Comparison of ENCODE assay signal across 21 cellular contexts in genomic region chr9:136332482-136332983, GRCh38. TPM values are rescaled to one million over a fixed set of nuclear protein-coding genes. Genes with fewer than 3 reads are reported as not detected.
DNase-seq lines count a peak whose midpoint lies in the region; ATAC-seq, FAIRE-seq and TF ChIP-seq lines count a peak whose summit lies in the region.
"Had no signal": no experiment of that assay in that cellular context is flagged by ENCODE, and none has a peak within 500 bp of the region (broad histone marks: within the 10 kb centered on the region; RNA-seq: fewer than 3 reads in every experiment).

No MANE protein-coding gene starts in this region.

- H3K4me3 Mint-ChIP-seq in WTC11, result no peak overlapping the region
- H3K4me3 Mint-ChIP-seq in activated CD4-positive, alpha-beta memory T cell treated with anti-CD3 and anti-CD28 coated beads for 36 hours, result no peak overlapping the region
- H3K4me3 Mint-ChIP-seq: B cell; CD14-positive monocyte; CD8-positive, alpha-beta T cell; HFFc6 had no signal

- ATAC-seq in WTC11, result no peak
- ATAC-seq: CD8-positive, alpha-beta T cell had no signal

- H3K27ac Mint-ChIP-seq in WTC11, result no peak overlapping the region
- H3K27ac Mint-ChIP-seq in activated CD4-positive, alpha-beta memory T cell treated with anti-CD3 and anti-CD28 coated beads for 36 hours, result no peak overlapping the region
- H3K27ac Mint-ChIP-seq: B cell; CD14-positive monocyte; CD8-positive, alpha-beta T cell; HFFc6 had no signal

- no peaks in the 10 kb centered on the region for H3K9me3 ChIP-seq in BLaER1
- H3K9me3 ChIP-seq in HEK293 (ENCODE audit: control insufficient read depth, insufficient read depth, low read depth, low read length), result no peaks in the 10 kb centered on the region
- H3K9me3 ChIP-seq in kidney (ENCODE audit: control insufficient read depth in 1 of 2, low read length in 2 of 2), result no peaks in the 10 kb centered on the region
- H3K9me3 ChIP-seq: HAP-1 had no signal

- CTCF ChIA-PET in HEK293 (lab: Yijun Ruan, JAX) (no interaction called here), WTC11 (lab: Charles Lee) (interaction anchor here (0.7 to 1.4 kb wide), 2 partner anchors 31 to 664 kb away, joined by 3 to 4 read pairs; partner anchors contain the start of genes CLIC3 and DNLZ)
- CTCF ChIA-PET in activated CD4-positive, alpha-beta memory T cell treated with anti-CD3 and anti-CD28 coated beads for 36 hours (lab: Charles Lee), result interaction anchor here (0.6 kb wide), 1 partner anchor 763 kb away, joined by 3 read pairs; no protein-coding TSS in a partner anchor

- no peaks in the 10 kb centered on the region for H3K9me3 Mint-ChIP-seq in WTC11
- H3K9me3 Mint-ChIP-seq in activated CD4-positive, alpha-beta memory T cell treated with anti-CD3 and anti-CD28 coated beads for 36 hours, result no peaks in the 10 kb centered on the region
- H3K9me3 Mint-ChIP-seq: CD14-positive monocyte; CD8-positive, alpha-beta T cell; HFFc6 had no signal

- intact Hi-C loops in kidney (cut with DNase I), result no loop called here
- intact Hi-C loops in activated CD4-positive, alpha-beta memory T cell treated with anti-CD3 and anti-CD28 coated beads for 36 hours (cut with micrococcal nuclease), result no loop called here

- peaks cover 62% of the 10 kb centered on the region for H3K4me1 ChIP-seq in BLaER1
- peaks cover 8% of the 10 kb centered on the region for H3K4me1 ChIP-seq in HEK293 (ENCODE audit: control insufficient read depth, insufficient read depth, low read length)
- H3K4me1 ChIP-seq in kidney (ENCODE audit: control insufficient read depth in 1 of 2, insufficient read depth in 1 of 2, low read depth in 1 of 2, low read length in 2 of 2), result peaks cover 0 to 9% of the 10 kb centered on the region in 2 donors

- H3K27me3 ChIP-seq in BLaER1, result no peaks in the 10 kb centered on the region

- DNase-seq in WTC11 (ENCODE audit: low spot score), result no peak
- DNase-seq in kidney, result peak; percentile 60
- no peak for DNase-seq in Kasumi-1 (lab: John Stamatoyannopoulos, UW)
- DNase-seq in activated CD4-positive, alpha-beta memory T cell treated with anti-CD3 and anti-CD28 coated beads for 36 hours, result no peak
- DNase-seq in NCI-H524 treated with DMSO at 0.1 percent for 48 hours (lab: John Stamatoyannopoulos, UW), result no peak
- DNase-seq: CD8-positive, alpha-beta T cell; COR-L47; DMS153; DMS79 treated with DMSO at 0.1 percent for 48 hours; EL; GOT3; HFFc6 had no signal

- peaks cover 76% of the 10 kb centered on the region for H3K36me3 ChIP-seq in BLaER1
- H3K36me3 ChIP-seq in HEK293 (ENCODE audit: control insufficient read depth in 2 of 2, insufficient read depth in 1 of 2, low read length in 2 of 2), result peaks cover 0 to 39% of the 10 kb centered on the region in 2 experiments; a peak in 1 of 3 replicates
- H3K36me3 ChIP-seq in kidney (ENCODE audit: control insufficient read depth in 1 of 2, insufficient read depth in 2 of 2, low read length in 2 of 2), result no peaks in the 10 kb centered on the region
- H3K36me3 ChIP-seq: HAP-1 had no signal

- H3K4me3 ChIP-seq in BLaER1 (no peak overlapping the region), HEK293 (ENCODE audit: low read depth, low read length) (no peak overlapping the region), kidney (ENCODE audit: low read length in 2 of 2) (no peak overlapping the region)
- H3K4me3 ChIP-seq: HAP-1 had no signal

- peaks cover 4% of the 10 kb centered on the region for H3K4me1 Mint-ChIP-seq in WTC11
- peaks cover 4% of the 10 kb centered on the region for H3K4me1 Mint-ChIP-seq in activated CD4-positive, alpha-beta memory T cell treated with anti-CD3 and anti-CD28 coated beads for 36 hours (ENCODE audit: low read depth)

- peak overlapping the region; percentile 100 for H3K4me2 ChIP-seq in BLaER1

- no peaks in the 10 kb centered on the region for H3K27me3 Mint-ChIP-seq in WTC11 (ENCODE audit: low read depth)
- no peaks in the 10 kb centered on the region for H3K27me3 Mint-ChIP-seq in activated CD4-positive, alpha-beta memory T cell treated with anti-CD3 and anti-CD28 coated beads for 36 hours

- peak overlapping the region; percentile 90; the same call in 1 of the 2 replicates for H3K9ac ChIP-seq in BLaER1
- H3K9ac ChIP-seq in kidney (ENCODE audit: low read length in 2 of 2), result no peak overlapping the region

- POLR2A ChIA-PET in HEK293 (lab: Yijun Ruan, JAX), result no interaction called here
- POLR2A ChIA-PET in WTC11 (lab: Charles Lee), result interaction anchor here (0.6 kb wide), 1 partner anchor 21 kb away, joined by 3 read pairs; no protein-coding TSS in a partner anchor
- POLR2A ChIA-PET in activated CD4-positive, alpha-beta memory T cell treated with anti-CD3 and anti-CD28 coated beads for 36 hours (lab: Charles Lee), result no interaction called here

- H3K36me3 Mint-ChIP-seq in WTC11, result no peaks in the 10 kb centered on the region
- no peaks in the 10 kb centered on the region for H3K36me3 Mint-ChIP-seq in activated CD4-positive, alpha-beta memory T cell treated with anti-CD3 and anti-CD28 coated beads for 36 hours
- H3K36me3 Mint-ChIP-seq: CD14-positive monocyte; CD8-positive, alpha-beta T cell had no signal

- FAIRE-seq in kidney (lab: Jason Lieb, UNC), result no peak
- FAIRE-seq: A204.1, D721Med, G401.6, GM12891 had no signal

- H3K27ac ChIP-seq in BLaER1 (peak overlapping the region; percentile 99), HEK293 (ENCODE audit: extremely low read depth, low read depth, low read length) (no peak overlapping the region), kidney (ENCODE audit: low read depth in 2 of 2, low read length in 2 of 2) (no peak overlapping the region)

- no peak for TF ChIP-seq CTCF in HEK293 (tag by site-specific recombination; IDR thresholded peaks at IDR 0.05)
- TF ChIP-seq CTCF in WTC11 (IDR thresholded peaks at IDR 0.05), result no peak
- TF ChIP-seq CTCF in kidney (IDR thresholded peaks at IDR 0.05; ENCODE audit: borderline replicate concordance, extremely low read depth, insufficient read depth), result no peak

- peaks cover 96% of the 10 kb centered on the region for H4K20me1 ChIP-seq in BLaER1

TF ChIP-seq in HEK293, 187 proteins besides CTCF, POLR2A, EP300 and RAD21 (continues in another document):
- TF ChIP-seq ZNF341 (tag by site-specific recombination; IDR thresholded peaks at IDR 0.05; ENCODE audit: low read depth), result 0 out of 2 replicates have a peak, but pooled peaks have one; percentile 15
- no peak for TF ChIP-seq ZNF777 (tag by site-specific recombination; IDR thresholded peaks at IDR 0.05; ENCODE audit: borderline replicate concordance)
- peak; percentile 97 for TF ChIP-seq ZNF121 (tag by site-specific recombination; IDR thresholded peaks at IDR 0.05)
- TF ChIP-seq ZNF239 (tag by site-specific recombination; IDR thresholded peaks at IDR 0.05), result no peak
- no peak for TF ChIP-seq ZNF747 (tag by site-specific recombination; IDR thresholded peaks at IDR 0.05)
- TF ChIP-seq ZNF692 (tag by site-specific recombination; IDR thresholded peaks at IDR 0.05), result no peak

TF ChIP-seq in WTC11, 78 proteins besides CTCF, POLR2A, EP300 and RAD21:
- no peak for TF ChIP-seq ZNF532 (CRISPR knock-in tag; IDR thresholded peaks at IDR 0.05; ENCODE audit: borderline replicate concordance)
- no peak for TF ChIP-seq FOXJ3 (CRISPR knock-in tag; IDR thresholded peaks at IDR 0.05; ENCODE audit: borderline replicate concordance)
- 0 out of 2 replicates have a peak, but pooled peaks have one; percentile 48 for TF ChIP-seq ZNF121 (CRISPR knock-in tag; IDR thresholded peaks at IDR 0.05)

RNA-seq across cellular contexts. Expression of gene GPSM1, which starts 5.2 kb away (rescaled TPM):
- total RNA-seq in WTC11 (2021), result 14.2 to 16.2 TPM (median 16.2 TPM) in 3 replicates
- 11.6 TPM for total RNA-seq in kidney
- polyA plus RNA-seq in kidney (ENCODE audit: insufficient read depth, low read depth, low replicate concordance), result 11.9 TPM
- 10 to 100 TPM; 10.6 to 11.3 TPM for total RNA-seq in activated CD4-positive, alpha-beta memory T cell treated with anti-CD3 and anti-CD28 coated beads for 36 hours

RNA-seq across cellular contexts. Expression of gene CCDC187, which starts 28.6 kb away (rescaled TPM):
- 0.02 to 0.04 TPM in 2 of 3 replicates, not detected in the other for total RNA-seq in WTC11 (2021)
- 2.3 TPM for total RNA-seq in kidney
- polyA plus RNA-seq in kidney (ENCODE audit: insufficient read depth, low read depth, low replicate concordance), result 0.84 TPM
- total RNA-seq in activated CD4-positive, alpha-beta memory T cell treated with anti-CD3 and anti-CD28 coated beads for 36 hours, result not detected
- total RNA-seq: HFFc6 had no signal
- polyA plus RNA-seq: CD14-positive monocyte had no signal

RNA-seq across cellular contexts. Expression of gene DNLZ, which starts 31.0 kb away (rescaled TPM):
- total RNA-seq in WTC11 (2021) (13.5 to 17.2 TPM (median 15.0 TPM) in 3 replicates), kidney (22.1 TPM)
- polyA plus RNA-seq in kidney (ENCODE audit: insufficient read depth, low read depth, low replicate concordance), result 30.4 TPM
- total RNA-seq in activated CD4-positive, alpha-beta memory T cell treated with anti-CD3 and anti-CD28 coated beads for 36 hours, result 10 to 100 TPM; 14.5 to 15.2 TPM

RNA-seq across cellular contexts. Expression of gene CARD9, which starts 40.9 kb away (rescaled TPM):
- 0.76 to 0.96 TPM (median 0.96 TPM) in 3 replicates for total RNA-seq in WTC11 (2021)
- 7.0 TPM for total RNA-seq in kidney
- 1.5 TPM for polyA plus RNA-seq in kidney (ENCODE audit: insufficient read depth, low read depth, low replicate concordance)
- total RNA-seq in activated CD4-positive, alpha-beta memory T cell treated with anti-CD3 and anti-CD28 coated beads for 36 hours, result 1 to 10 TPM; 1.4 to 2.4 TPM
